6 cellular contexts compared by ENCODE assay signal in the genomic region with DNA sequence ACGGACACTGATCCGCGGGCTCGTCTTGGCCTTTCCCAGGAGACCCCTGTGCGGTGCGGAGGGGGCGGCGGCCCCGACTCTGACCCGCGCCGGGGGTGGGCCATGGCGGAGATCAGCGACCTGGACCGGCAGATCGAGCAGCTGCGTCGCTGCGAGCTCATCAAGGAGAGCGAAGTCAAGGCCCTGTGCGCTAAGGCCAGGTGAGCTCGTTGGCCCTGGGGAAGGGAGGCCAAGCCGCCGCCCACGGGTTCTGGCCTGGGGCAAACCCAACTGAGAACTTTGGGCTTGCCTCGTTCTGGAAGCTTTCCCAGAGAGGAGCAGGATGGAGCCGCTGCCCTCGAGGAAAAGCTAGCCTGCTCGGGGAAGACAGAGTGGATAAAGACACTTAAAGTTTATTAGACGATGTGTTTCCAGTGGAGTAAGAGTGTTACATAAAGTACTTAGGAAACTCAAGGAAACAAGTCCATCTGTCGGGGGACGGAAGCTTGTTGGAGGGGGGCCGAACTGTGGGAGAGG. TPM values are rescaled to one million over a fixed set of nuclear protein-coding genes. Genes with fewer than 3 reads are reported as not detected.
DNase-seq lines count a peak whose midpoint lies in the region; ATAC-seq and TF ChIP-seq lines count a peak whose summit lies in the region.

No MANE protein-coding gene starts in this region.

- H3K4me1 ChIP-seq in psoas muscle, result peaks cover 24% of the 10 kb centered on the region

- H3K27ac ChIP-seq in psoas muscle, result peak overlapping the region; percentile 94

- peak overlapping the region; percentile 76 for H3K4me3 ChIP-seq in psoas muscle

- intact Hi-C loops in psoas muscle (cut with DNase I), result loop anchor here in 1 of 2 donors (1.0 kb wide), 1 partner anchor 15 kb away; a partner anchor contains a TSS

- in situ Hi-C loops in G401 (cut with HindIII; ENCODE audit: low sequenced_read_pairs), result loop anchor here (5.0 kb wide), 1 partner anchor 41 kb away; no protein-coding TSS in a partner anchor

- peak; percentile 44 for DNase-seq in ELR (ENCODE audit: low read depth)
- DNase-seq in dermis blood vessel endothelial cell, result peak; percentile 39
- peak; percentile 38 to 69 for DNase-seq in psoas muscle
- no peak for DNase-seq in G401 (ENCODE audit: low spot score)

- ATAC-seq in HG03342 (IDR thresholded peaks at IDR 0.05; ENCODE audit: unreplicated experiment) (peak; percentile 25), psoas muscle (peak; percentile 12 to 31 (median 20)), GM21717 (IDR thresholded peaks at IDR 0.05; ENCODE audit: unreplicated experiment) (no peak)

- H3K9me3 ChIP-seq in psoas muscle, result no peaks in the 10 kb centered on the region

- WGBS in psoas muscle, 3 donors, result 1 to 2% (median 2%) methylated on average over 27 to 33 of the region's 33 CpGs

- TF ChIP-seq CTCF in psoas muscle (IDR thresholded peaks at IDR 0.05), result no peak

- H3K27me3 ChIP-seq in psoas muscle (ENCODE audit: insufficient read depth in 3 of 3, low read length in 2 of 3), result no peaks in the 10 kb centered on the region

- peaks cover 7 to 65% of the 10 kb centered on the region in 2 donors for H3K36me3 ChIP-seq in psoas muscle (ENCODE audit: insufficient read depth in 1 of 2, low read depth in 1 of 2)

RNA-seq across cellular contexts. Expression of a gene that starts 0.5 kb away (rescaled TPM):
- total RNA-seq in dermis blood vessel endothelial cell (220 and 256 TPM in 2 replicates), psoas muscle (10 to 100 TPM; 38.1 to 64.5 (median 58.5) TPM)
- polyA plus RNA-seq in psoas muscle, result 100 to 1,000 TPM in 2 of 3 donors, 10 to 100 TPM in 1; 79.1 to 172 (median 130) TPM
- 225 and 232 TPM in 2 replicates for total RNA-seq in G401 (2014; rRNA removed; shearing (Covaris generic))

RNA-seq across cellular contexts. Expression of a gene that starts 10.8 kb away (rescaled TPM):
- total RNA-seq in dermis blood vessel endothelial cell, result 286 and 586 TPM in 2 replicates
- 1,000 to 10,000 TPM; 5,088 to 7,531 (median 6,001) TPM for total RNA-seq in psoas muscle
- over 10,000 TPM in 1 of 3 donors, 1,000 to 10,000 TPM in 2; 4,532 to 12,458 (median 6,880) TPM for polyA plus RNA-seq in psoas muscle
- total RNA-seq in G401 (2014; rRNA removed; shearing (Covaris generic)), result 432 and 515 TPM in 2 replicates

RNA-seq across cellular contexts. Expression of a gene that starts 15.4 kb away (rescaled TPM):
- total RNA-seq in dermis blood vessel endothelial cell (0.17 and 0.23 TPM in 2 replicates), psoas muscle (1 to 10 TPM in 1 of 4 donors, under 1 TPM in 3; 0.32 to 1.0 (median 0.51) TPM)
- polyA plus RNA-seq in psoas muscle, result 1 to 10 TPM in 2 of 3 donors, under 1 TPM in 1; 0.76 to 1.6 (median 1.5) TPM
- not detected in 2 replicates for total RNA-seq in G401 (2014; rRNA removed; shearing (Covaris generic))

RNA-seq across cellular contexts. Expression of a gene that starts 19.7 kb away (rescaled TPM):
- total RNA-seq in dermis blood vessel endothelial cell (25.0 and 28.2 TPM in 2 replicates), psoas muscle (100 to 1,000 TPM in 1 of 4 donors, 10 to 100 TPM in 3; 47.1 to 156 (median 60.2) TPM)
- polyA plus RNA-seq in psoas muscle, result 10 to 100 TPM; 24.8 to 96.2 (median 81.4) TPM
- total RNA-seq in G401 (2014; rRNA removed; shearing (Covaris generic)), result not detected in 2 replicates

RNA-seq across cellular contexts. Expression of a gene that starts 37.0 kb away (rescaled TPM):
- total RNA-seq in dermis blood vessel endothelial cell (1.1 and 2.2 TPM in 2 replicates), psoas muscle (1 to 10 TPM in 2 of 4 donors, under 1 TPM in 2; 0.56 to 3.1 (median 1.3) TPM)
- under 1 TPM; 0.48 to 0.91 (median 0.89) TPM for polyA plus RNA-seq in psoas muscle
- 0.12 TPM in 1 of 2 replicates, not detected in the other for total RNA-seq in G401 (2014; rRNA removed; shearing (Covaris generic))
